In genomic region chr11:9103542-9104276, GRCh38 we compare ENCODE assay signal across 26 cellular contexts. TPM values are rescaled to one million over a fixed set of nuclear protein-coding genes. Genes with fewer than 3 reads are reported as not detected.
DNase-seq lines count a peak whose midpoint lies in the region; ATAC-seq, FAIRE-seq and TF ChIP-seq lines count a peak whose summit lies in the region.
"Had no signal": no experiment of that assay in that cellular context is flagged by ENCODE, and none has a peak within 500 bp of the region (broad histone marks: within the 10 kb centered on the region; RNA-seq: fewer than 3 reads in every experiment).

No MANE protein-coding gene starts in this region.

- H3K4me3 ChIP-seq in Panc1 (ENCODE audit: low read depth in 2 of 2, low read length in 2 of 2) (no peak overlapping the region), HepG2 (replicated peaks in 1 of 3; ENCODE audit: insufficient read depth in 1 of 3, low read depth in 2 of 3, low read length in 3 of 3) (peak overlapping the region in 1 of 3 experiments; percentile 25; a peak in 2 of 6 replicates), pancreas (no peak overlapping the region)
- H3K4me3 ChIP-seq: BLaER1 treated with 17β-estradiol and CSF1 and Interleukin-3, amounts not matched to agents 10 nM and 100 nM; GM12878; GM23338; MG63 had no signal

- ATAC-seq in Panc1 (peak; percentile 52; the same call in 1 of the 2 replicates), HepG2 (peak; percentile 90), pancreas (peak; percentile 90 to 94 (median 92)), HG02852 (IDR thresholded peaks at IDR 0.05; ENCODE audit: unreplicated experiment) (no peak)
- ATAC-seq: GM12878, GM23338, HCT116 had no signal

- H3K36me3 ChIP-seq in Panc1 (ENCODE audit: control insufficient read depth, insufficient read depth, low read length) (no peaks in the 10 kb centered on the region), HepG2 (replicated peaks in 1 of 2; ENCODE audit: control insufficient read depth in 1 of 2, insufficient read depth in 2 of 2, low read length in 2 of 2) (no peaks in the 10 kb centered on the region), pancreas (no peaks in the 10 kb centered on the region)
- H3K36me3 ChIP-seq: BLaER1 treated with 17β-estradiol and CSF1 and Interleukin-3, amounts not matched to agents 10 nM and 100 nM; MG63 had no signal

- no peak for TF ChIP-seq POLR2A in HepG2 (IDR thresholded peaks at IDR 0.05; ENCODE audit: insufficient read depth in 1 of 2, low read depth in 2 of 2, low read length in 2 of 2)

- H3K79me2 ChIP-seq in HepG2 (ENCODE audit: insufficient read depth, low read length), result no peaks in the 10 kb centered on the region

- intact Hi-C loops in Panc1 (cut with micrococcal nuclease; ENCODE audit: unreplicated experiment) (no loop called here), HepG2 (cut with micrococcal nuclease; ENCODE audit: unreplicated experiment) (no loop called here), pancreas (cut with DNase I) (no loop called here)

- TF ChIP-seq EP300 in HepG2 (IDR thresholded peaks at IDR 0.05; ENCODE audit: low read depth in 2 of 2, low read length in 2 of 2) (no peak), HepG2 (CRISPR knock-in tag; IDR thresholded peaks at IDR 0.05; ENCODE audit: borderline replicate concordance) (no peak)

- TF ChIP-seq CTCF in 22Rv1 (IDR thresholded peaks at IDR 0.05) (no peak), Panc1 (IDR thresholded peaks at IDR 0.05) (no peak), HepG2 (CRISPR knock-in tag; IDR thresholded peaks at IDR 0.05) (no peak), pancreas (IDR thresholded peaks at IDR 0.05) (no peak)

- POLR2A ChIA-PET in Panc1 (lab: Charles Lee) (interaction anchor here (0.6 kb wide), 1 partner anchor 182 kb away, joined by 13 read pairs; no protein-coding TSS in a partner anchor), HepG2 (lab: Yijun Ruan, JAX) (no interaction called here)

- H2AFZ ChIP-seq in HepG2 (ENCODE audit: low read length), result no peak overlapping the region
- H2AFZ ChIP-seq: GM23338 had no signal

- no peaks in the 10 kb centered on the region for H4K20me1 ChIP-seq in HepG2 (ENCODE audit: insufficient read depth, low read length)
- H4K20me1 ChIP-seq: BLaER1 treated with 17β-estradiol and CSF1 and Interleukin-3, amounts not matched to agents 10 nM and 100 nM had no signal

- in situ Hi-C loops in Panc1 (cut with HindIII; ENCODE audit: low pct_unique_long_range_greater_than_20kb, low sequenced_read_pairs), result no loop called here
- in situ Hi-C loops in HepG2 (cut with HindIII; ENCODE audit: extremely low pct_ligation_motif_present, low pct_unique_long_range_greater_than_20kb), result no loop called here

- no peaks in the 10 kb centered on the region for H3K4me1 ChIP-seq in Panc1 (ENCODE audit: control insufficient read depth, insufficient read depth, low read length)
- peaks cover 21% of the 10 kb centered on the region for H3K4me1 ChIP-seq in HepG2 (ENCODE audit: insufficient read depth, low read length)
- peaks cover 7 to 15% (median 11%) of the 10 kb centered on the region in 3 donors for H3K4me1 ChIP-seq in pancreas
- H3K4me1 ChIP-seq: BLaER1 treated with 17β-estradiol and CSF1 and Interleukin-3, amounts not matched to agents 10 nM and 100 nM had no signal

- H3K9me3 ChIP-seq in Panc1 (ENCODE audit: control insufficient read depth, insufficient read depth, low read depth, low read length) (no peaks in the 10 kb centered on the region), HepG2 (ENCODE audit: low read length) (no peaks in the 10 kb centered on the region), pancreas (no peaks in the 10 kb centered on the region)
- H3K9me3 ChIP-seq: BLaER1 treated with 17β-estradiol and CSF1 and Interleukin-3, amounts not matched to agents 10 nM and 100 nM; MG63 had no signal

- CTCF ChIA-PET in Panc1 (lab: Charles Lee), result no interaction called here
- CTCF ChIA-PET in HepG2 (lab: Yijun Ruan, JAX; ENCODE audit: low intra/inter-chr PET ratio, low total read pairs), result no interaction called here

- TF ChIP-seq RAD21 in HepG2 (CRISPR knock-in tag; IDR thresholded peaks at IDR 0.05), result no peak

- H3K27me3 ChIP-seq in Panc1 (ENCODE audit: control insufficient read depth, insufficient read depth, low read length), result no peaks in the 10 kb centered on the region
- no peaks in the 10 kb centered on the region for H3K27me3 ChIP-seq in HepG2 (ENCODE audit: control insufficient read depth in 1 of 2, insufficient read depth in 2 of 2, low read length in 2 of 2)
- no peaks in the 10 kb centered on the region for H3K27me3 ChIP-seq in pancreas
- H3K27me3 ChIP-seq: BLaER1 treated with 17β-estradiol and CSF1 and Interleukin-3, amounts not matched to agents 10 nM and 100 nM; MG63 had no signal

- WGBS in HepG2 (ENCODE audit: low lambda C conversion rate), result 20% methylated on average over 5 of the region's 7 CpGs
- 44 to 46% methylated on average over 7 of the region's 7 CpGs for WGBS in pancreas, 2 donors

- H3K27ac ChIP-seq in 22Rv1 (peak overlapping the region; percentile 59), Panc1 (ENCODE audit: low read length) (no peak overlapping the region), HepG2 (ENCODE audit: extremely low read length, insufficient read depth, low read length) (no peak overlapping the region), pancreas (peak overlapping the region in 2 of 4 donors; percentile 33 to 66)
- H3K27ac ChIP-seq: BLaER1 treated with 17β-estradiol and CSF1 and Interleukin-3, amounts not matched to agents 10 nM and 100 nM had no signal

- BruUV-seq in Panc1 (replicated peaks; lab: Mats Ljungman, UMichigan), result no TSS peak
- BruUV-seq in HepG2 (replicated peaks; lab: Mats Ljungman, UMichigan), result no TSS peak

- DNase-seq in Panc1 (ENCODE audit: low read depth, low spot score) (no peak), HepG2 (ENCODE audit: low spot score) (peak; percentile 45), pancreas (peak in 5 of 6 donors; percentile 44 to 78 (median 70)), putamen (ENCODE audit: low spot score) (no peak), NCI-H1092 treated with DMSO at 0.1 percent for 48 hours (lab: John Stamatoyannopoulos, UW) (no peak)
- DNase-seq: CD8-positive, alpha-beta memory T cell; DMS53; EL; Karpas-422; MG63; NCI-H1048; NCI-H1436 treated with DMSO at 0.1 percent for 48 hours; NCI-H2029 treated with DMSO at 0.1 percent for 48 hours; NCI-H2171 treated with DMSO at 0.1 percent for 48 hours; NCI-H446 treated with DMSO at 0.1 percent for 48 hours; NK-92 treated with Interleukin-12 subunit alpha and Interleukin-12 subunit beta, amount 100 ng/mL, for 24 hours; Right ventricle myocardium superior had no signal

- peak overlapping the region; percentile 60 for H3K4me2 ChIP-seq in HepG2 (ENCODE audit: low read depth, low read length)
- H3K4me2 ChIP-seq: BLaER1 treated with 17β-estradiol and CSF1 and Interleukin-3, amounts not matched to agents 10 nM and 100 nM; GM23338 had no signal

- FAIRE-seq in HepG2 (lab: Jason Lieb, UNC) (no peak), pancreas (lab: Jason Lieb, UNC) (no peak)
- FAIRE-seq: GM12878, GM19239, HTR-8/SVneo had no signal

- peak overlapping the region; percentile 19; the same call in 1 of the 2 replicates for H3K9ac ChIP-seq in HepG2 (ENCODE audit: insufficient read depth, low read depth, low read length)
- H3K9ac ChIP-seq: BLaER1 treated with 17β-estradiol and CSF1 and Interleukin-3, amounts not matched to agents 10 nM and 100 nM had no signal

TF ChIP-seq in HepG2, 621 proteins besides CTCF, POLR2A, EP300 and RAD21 (continues in another document):
- TF ChIP-seq ZNF292 (CRISPR knock-in tag; IDR thresholded peaks at IDR 0.05; ENCODE audit: borderline replicate concordance, low read depth) (peak; percentile 50; the same call in 1 of the 2 replicates), PHF21A (CRISPR knock-in tag; IDR thresholded peaks at IDR 0.05) (0 out of 2 replicates have a peak, but pooled peaks have one; percentile 29), SALL1 (CRISPR knock-in tag; IDR thresholded peaks at IDR 0.05) (peak; percentile 22; the same call in 1 of the 2 replicates), ZMYM2 (CRISPR knock-in tag; IDR thresholded peaks at IDR 0.05) (no peak), KDM1A (CRISPR knock-in tag; IDR thresholded peaks at IDR 0.05) (no peak), ZFX (CRISPR knock-in tag; IDR thresholded peaks at IDR 0.05; ENCODE audit: low read depth) (0 out of 2 replicates have a peak, but pooled peaks have one; percentile 35)

RNA-seq across cellular contexts. Expression of gene SCUBE2, which starts 12.3 kb away (rescaled TPM):
- total RNA-seq in Panc1 (2021; ENCODE audit: unreplicated experiment) (2.8 TPM), HepG2 (2016; rRNA removed; fragmentation: Illumina TruSeq; extraction: Trizol) (not detected in 2 replicates), pancreas (10 to 100 TPM in 3 of 6 donors, 1 to 10 TPM in 3; 7.1 to 33.8 (median 16.5) TPM)
- 6.2 TPM for polyA plus RNA-seq in Panc1 (2012; ENCODE audit: insufficient read length)
- 0.09 TPM in 1 of 2 replicates, not detected in the other for total RNA-seq in HepG2 (2016; cell fraction: cytosol; rRNA removed; fragmentation: Illumina TruSeq; extraction: Trizol; ENCODE audit: low read depth)
- not detected in 2 replicates for total RNA-seq in HepG2 (2016; cell fraction: insoluble cytoplasmic fraction; rRNA removed; fragmentation: Illumina TruSeq; extraction: Trizol)
- total RNA-seq in HepG2 (2016; cell fraction: membrane; rRNA removed; fragmentation: Illumina TruSeq; extraction: Trizol), result not detected in 2 replicates
- total RNA-seq in HepG2 (2016; cell fraction: nucleus; rRNA removed; fragmentation: Illumina TruSeq; extraction: Trizol), result not detected in 2 replicates
- polyA plus RNA-seq in HepG2 (2011; rRNA removed) (0.09 TPM in 1 of 2 replicates, not detected in the other), pancreas (10 to 100 TPM in 1 of 2 donors, 1 to 10 TPM in 1; 3.8 to 28.0 TPM)
- polyA plus RNA-seq in HepG2 (2011; cell fraction: cytosol; rRNA removed), result 0.03 TPM in 1 of 2 replicates, not detected in the other
- 0.19 and 0.24 TPM in 2 replicates for polyA plus RNA-seq in HepG2 (2011; cell fraction: nucleus; rRNA removed)
- polyA plus RNA-seq in HepG2 (2012), result 0.35 TPM in 1 of 2 replicates, not detected in the other
- polyA plus RNA-seq in HepG2 (2016; cell fraction: cytosol; fragmentation: Illumina TruSeq; extraction: Trizol; ENCODE audit: low read depth), result not detected in 2 replicates
- polyA plus RNA-seq in HepG2 (2016; cell fraction: insoluble cytoplasmic fraction; fragmentation: Illumina TruSeq; extraction: Trizol; ENCODE audit: low read depth), result not detected in 2 replicates
- polyA plus RNA-seq in HepG2 (2016; cell fraction: membrane; fragmentation: Illumina TruSeq; extraction: Trizol; ENCODE audit: low read depth), result not detected in 2 replicates
- not detected in 2 replicates for polyA plus RNA-seq in HepG2 (2016; cell fraction: nucleus; fragmentation: Illumina TruSeq; extraction: Trizol; ENCODE audit: insufficient read depth, low read depth)
- polyA minus RNA-seq in HepG2 (2011; rRNA and poly(A)+ RNA removed; ENCODE audit: low replicate concordance), result 0.82 TPM in 1 of 2 replicates, not detected in the other
- polyA minus RNA-seq in HepG2 (2011; cell fraction: cytosol; rRNA and poly(A)+ RNA removed), result not detected in 2 replicates
- polyA minus RNA-seq in HepG2 (2011; cell fraction: nucleus; rRNA and poly(A)+ RNA removed), result 0.90 and 2.0 TPM in 2 replicates
- polyA plus RNA-seq: CD8-positive, alpha-beta memory T cell; IgD-negative memory B cell had no signal

Comparison
In these comparisons a context has a peak if more than half of its experiments do, and no peak if none do; other contexts are left out.
1. DNase-seq: peak in HepG2 (single experiment) and pancreas (5 of 6); none in Panc1 (single experiment), putamen (single experiment) and NCI-H1092 treated with DMSO at 0.1 percent for 48 hours (single experiment).